ENCODE assay signal across 8 cellular contexts in the genomic region with DNA sequence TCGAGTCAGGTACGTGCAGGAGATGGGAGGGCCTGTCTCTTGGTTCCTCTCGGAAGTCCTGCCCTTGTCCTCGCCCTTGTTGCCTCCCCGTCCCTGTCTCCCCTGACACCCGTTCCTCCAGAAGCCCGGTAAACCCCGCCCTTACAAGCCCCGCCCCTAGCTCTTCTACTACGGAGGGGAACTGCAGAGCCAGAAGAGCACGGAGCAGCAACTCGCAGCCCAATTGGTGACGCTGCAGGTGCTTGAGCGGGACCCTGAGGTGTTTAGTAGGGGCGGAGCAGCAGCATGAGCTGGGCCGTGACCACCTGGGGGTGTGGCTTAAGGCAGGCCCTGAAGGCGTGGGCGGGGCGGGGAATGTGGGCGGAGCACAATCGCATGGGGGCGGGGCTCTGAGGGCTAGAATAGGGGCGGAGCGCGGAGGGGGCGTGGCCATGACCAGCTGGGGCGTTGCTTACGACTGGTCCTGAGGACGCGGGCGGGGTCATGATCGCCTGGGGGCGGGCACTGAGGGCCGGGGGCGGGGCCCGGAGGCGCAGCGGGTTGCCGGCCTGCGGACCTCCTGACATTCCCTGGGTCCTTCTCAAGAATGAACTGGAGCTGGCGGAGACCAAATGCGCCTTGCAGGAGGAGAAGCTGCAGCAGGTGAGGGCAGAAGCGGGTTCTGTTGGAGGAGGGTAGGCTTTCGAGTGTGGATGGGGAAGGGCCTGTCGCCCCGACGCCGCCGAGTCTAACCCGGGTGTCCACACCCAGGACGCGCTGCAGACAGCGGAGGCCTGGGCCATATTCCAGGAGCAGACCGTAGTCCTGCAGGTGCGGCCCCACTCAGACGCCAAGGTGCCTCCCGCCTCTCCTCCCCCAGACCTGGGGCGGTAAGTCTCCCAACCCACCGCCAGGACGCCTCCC. TPM values are rescaled to one million over a fixed set of nuclear protein-coding genes. Genes with fewer than 3 reads are reported as not detected.
DNase-seq lines count a peak whose midpoint lies in the region; ATAC-seq and TF ChIP-seq lines count a peak whose summit lies in the region.
"Not testable (repeated sequence)": the region's sequence is repeated elsewhere in the genome, so short reads cannot be mapped to it uniquely, and the experiment has no call there.

No MANE protein-coding gene starts in this region.

- H3K4me1 Mint-ChIP-seq in activated T-helper 17 cell treated with anti-CD3 and anti-CD28 coated beads, Interleukin-2, amount 50 U/mL, for 72 hours, result not testable (repeated sequence)

- not testable (repeated sequence) for TF ChIP-seq CTCF in AG04449 (IDR thresholded peaks at IDR 0.05; ENCODE audit: insufficient read depth, low read length, missing control alignments)

- not testable (repeated sequence) for DNase-seq in AG04449 (ENCODE audit: low read depth, low spot score)
- DNase-seq in RPMI8226, result peak; percentile 77
- DNase-seq in mesenteric fat pad (ENCODE audit: low spot score), result peak; percentile 95
- peak; percentile 91 to 92 for DNase-seq in stimulated activated CD4-positive, alpha-beta T cell treated with anti-CD3 and anti-CD28 coated beads, Interleukin-2, amount 100 ng/mL, for 24 hours

- not testable (repeated sequence) for H3K27me3 Mint-ChIP-seq in activated T-helper 17 cell treated with anti-CD3 and anti-CD28 coated beads, Interleukin-2, amount 50 U/mL, for 72 hours

- not testable (repeated sequence) for H3K27me3 ChIP-seq in esophagus (ENCODE audit: control insufficient read depth in 1 of 2, insufficient read depth in 2 of 2, low read length in 2 of 2)

- H3K27ac Mint-ChIP-seq in activated T-helper 17 cell treated with anti-CD3 and anti-CD28 coated beads, Interleukin-2, amount 50 U/mL, for 72 hours, result peak overlapping the region; percentile 85

- 0% methylated on average over 8 to 18 of the region's 60 CpGs for WGBS in esophagus, 2 donors

- peak overlapping the region; percentile 80 for H3K4me3 Mint-ChIP-seq in activated T-helper 17 cell treated with anti-CD3 and anti-CD28 coated beads, Interleukin-2, amount 50 U/mL, for 72 hours

- peak overlapping the region; percentile 57 for H3K4me3 ChIP-seq in AG04449 (ENCODE audit: low read depth, low read length)
- H3K4me3 ChIP-seq in esophagus (ENCODE audit: low read depth in 1 of 2, low read length in 2 of 2), result peak overlapping the region; percentile 26 to 29

- not testable (repeated sequence) for H3K9me3 ChIP-seq in esophagus (ENCODE audit: control insufficient read depth in 2 of 2, insufficient read depth in 1 of 2, low read depth in 1 of 2, low read length in 1 of 2)

- H3K36me3 ChIP-seq in esophagus (ENCODE audit: control insufficient read depth in 2 of 2, insufficient read depth in 2 of 2, low read length in 1 of 2), result not testable (repeated sequence)

- not testable (repeated sequence) for H3K36me3 Mint-ChIP-seq in activated T-helper 17 cell treated with anti-CD3 and anti-CD28 coated beads, Interleukin-2, amount 50 U/mL, for 72 hours (ENCODE audit: low read depth)

- H3K27ac ChIP-seq in esophagus (ENCODE audit: low read depth in 2 of 2, low read length in 1 of 2), result peak overlapping the region; percentile 71 to 75

- not testable (repeated sequence) for H3K4me1 ChIP-seq in esophagus (ENCODE audit: control insufficient read depth in 2 of 2, insufficient read depth in 2 of 2, low read length in 1 of 2)

- H3K9me3 Mint-ChIP-seq in activated T-helper 17 cell treated with anti-CD3 and anti-CD28 coated beads, Interleukin-2, amount 50 U/mL, for 72 hours, result not testable (repeated sequence)

- POLR2A ChIA-PET in AG04449 (lab: Yijun Ruan, JAX), result not testable (repeated sequence)

- CTCF ChIA-PET in AG04449 (lab: Yijun Ruan, JAX), result not testable (repeated sequence)

- ATAC-seq in GM19372 (IDR thresholded peaks at IDR 0.05; ENCODE audit: low read depth, unreplicated experiment) (peak; percentile 84), HG03095 (IDR thresholded peaks at IDR 0.05; ENCODE audit: unreplicated experiment) (peak; percentile 86)
- peak; percentile 86 for ATAC-seq in activated T-helper 17 cell treated with anti-CD3 and anti-CD28 coated beads, Interleukin-2, amount 50 U/mL, for 72 hours (replicated peaks)

RNA-seq across cellular contexts. Expression of a gene that starts 1.3 kb away (rescaled TPM):
- total RNA-seq in activated T-helper 17 cell treated with anti-CD3 and anti-CD28 coated beads, Interleukin-2, amount 50 U/mL, for 72 hours, result 1 to 10 TPM in 1 of 2 donors, under 1 TPM in 1; 0.82 to 5.2 TPM
- polyA plus RNA-seq in esophagus, result 1 to 10 TPM; 3.2 to 3.9 TPM
- total RNA-seq in mesenteric fat pad, result 0.16 TPM

RNA-seq across cellular contexts. Expression of a gene that starts 51.3 kb away (rescaled TPM):
- 1 to 10 TPM; 4.8 to 6.2 TPM for total RNA-seq in activated T-helper 17 cell treated with anti-CD3 and anti-CD28 coated beads, Interleukin-2, amount 50 U/mL, for 72 hours
- 1 to 10 TPM; 1.6 to 2.2 TPM for polyA plus RNA-seq in esophagus
- total RNA-seq in mesenteric fat pad, result 5.5 TPM
